In the genomic region with DNA sequence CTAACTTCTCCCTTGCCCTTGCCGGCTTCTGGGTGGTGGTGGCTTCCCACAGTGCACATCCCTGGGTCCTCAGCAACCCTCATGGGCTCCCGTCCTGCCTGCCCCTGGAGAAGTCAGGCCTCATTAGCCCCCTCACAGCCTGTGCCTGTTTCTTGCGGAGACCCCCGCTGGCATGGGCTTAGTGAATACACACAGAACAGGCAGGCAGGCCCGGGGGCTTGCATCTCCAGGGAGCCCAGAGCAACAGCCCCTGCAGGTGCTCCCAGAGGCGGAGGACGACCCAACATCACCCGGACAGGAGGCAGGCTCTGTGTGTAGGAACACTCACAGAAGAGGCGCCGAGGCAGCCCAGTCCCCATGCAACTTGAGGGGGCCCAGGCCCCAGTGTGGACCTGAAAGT, we compare ENCODE assay signal across 19 cellular contexts.
"Had no signal": no experiment of that assay in that cellular context is flagged by ENCODE, and none has a peak within 500 bp of the region (broad histone marks: within the 10 kb centered on the region; RNA-seq: fewer than 3 reads in every experiment).

No MANE protein-coding gene starts in this region.

- DNase-seq: effector CD4-positive, alpha-beta T cell; endodermal cell; erythroblast; foreskin keratinocyte; left colon; left ventricle myocardium superior; mesenchymal stem cell; naive thymus-derived CD4-positive, alpha-beta T cell; nucleus accumbens; stimulated activated CD4-positive, alpha-beta T cell treated with anti-CD3 and anti-CD28 coated beads, Interleukin-2, amount 100 ng/mL, for 48 hours; stimulated activated CD8-positive, alpha-beta memory T cell treated with anti-CD3 and anti-CD28 coated beads, Interleukin-4, amount 100 ng/mL, for 48 hours had no signal

- FAIRE-seq: endothelial cell of umbilical vein had no signal

- H3K27me3 ChIP-seq: foreskin keratinocyte, ovary, right atrium auricular region had no signal

- H3K27ac ChIP-seq: coronary artery, foreskin keratinocyte, ovary, right atrium auricular region, tibial artery had no signal

- H3K9me3 ChIP-seq: ovary, right atrium auricular region, tibial artery had no signal

- H3K4me3 ChIP-seq: coronary artery, lung, ovary, right atrium auricular region, smooth muscle cell, tibial artery had no signal

- ATAC-seq: foreskin keratinocyte; left ventricle myocardium superior; naive thymus-derived CD4-positive, alpha-beta T cell; stimulated activated effector memory CD8-positive, alpha-beta T cell treated with anti-CD3 and anti-CD28 coated beads, Interleukin-12 subunit alpha, Interleukin-12 subunit beta, amount 100 ng/mL, for 72 hours had no signal

- H3K4me2 ChIP-seq: smooth muscle cell had no signal

- H3K4me1 ChIP-seq: foreskin keratinocyte, right atrium auricular region, tibial artery had no signal

- H3K36me3 ChIP-seq: ovary, right atrium auricular region, tibial artery had no signal
